In genomic region chr5:138867011-138867410, GRCh38 we compare ENCODE assay signal across 15 cellular contexts. TPM values are rescaled to one million over a fixed set of nuclear protein-coding genes. Genes with fewer than 3 reads are reported as not detected.
DNase-seq lines count a peak whose midpoint lies in the region; ATAC-seq and TF ChIP-seq lines count a peak whose summit lies in the region.
"Had no signal": no experiment of that assay in that cellular context is flagged by ENCODE, and none has a peak within 500 bp of the region (broad histone marks: within the 10 kb centered on the region; RNA-seq: fewer than 3 reads in every experiment).

No MANE protein-coding gene starts in this region.

- H3K4me1 ChIP-seq in IMR-90 (ENCODE audit: control insufficient read depth, insufficient read depth, low read length) (peaks cover 14% of the 10 kb centered on the region), foreskin keratinocyte (peaks cover 23% of the 10 kb centered on the region), stomach (peaks cover 21 to 36% (median 28%) of the 10 kb centered on the region in 4 donors)

- H4K8ac ChIP-seq in IMR-90 (ENCODE audit: low read depth in 2 of 2, low read length in 2 of 2) = no peak overlapping the region

- H3K27ac Mint-ChIP-seq in type B pancreatic cell = peak overlapping the region; percentile 67
- H3K27ac Mint-ChIP-seq: HFFc6 had no signal

- peaks cover 40 to 71% of the 10 kb centered on the region in 2 experiments for H3K79me1 ChIP-seq in IMR-90 (ENCODE audit: low read depth in 1 of 2, low read length in 2 of 2)

- no peak overlapping the region for H2BK15ac ChIP-seq in IMR-90 (ENCODE audit: low read depth, low read length)

- H2BK5ac ChIP-seq in IMR-90 (ENCODE audit: low read depth, low read length, poor library complexity, severe bottlenecking) = no peak overlapping the region

- peaks cover 56% of the 10 kb centered on the region for H4K20me1 ChIP-seq in IMR-90 (ENCODE audit: insufficient read depth, low read length)

- H3K18ac ChIP-seq in IMR-90 (ENCODE audit: low read depth, low read length) = no peak overlapping the region

- peaks cover 8% of the 10 kb centered on the region for H3K9me3 Mint-ChIP-seq in type B pancreatic cell

- ATAC-seq in IMR-90 (ENCODE audit: low read depth) = no peak
- ATAC-seq in foreskin keratinocyte = no peak

- BruUV-seq in IMR-90 (replicated peaks; lab: Mats Ljungman, UMichigan) = no TSS peak

- H3K27me3 Mint-ChIP-seq in type B pancreatic cell = no peaks in the 10 kb centered on the region

- H3K27me3 ChIP-seq in IMR-90 (ENCODE audit: control insufficient read depth, insufficient read depth, low read length) (no peaks in the 10 kb centered on the region), foreskin keratinocyte (no peaks in the 10 kb centered on the region), stomach (no peaks in the 10 kb centered on the region)
- H3K27me3 ChIP-seq: BLaER1 had no signal

- H3K36me3 Mint-ChIP-seq in type B pancreatic cell = peaks cover 35% of the 10 kb centered on the region

- TF ChIP-seq POLR2A in IMR-90 (IDR thresholded peaks at IDR 0.05; ENCODE audit: low read depth, low read length) (no peak), stomach (IDR thresholded peaks at IDR 0.05) (no peak)

- peaks cover 15% of the 10 kb centered on the region for H3K9me1 ChIP-seq in IMR-90 (ENCODE audit: insufficient read depth, low read length)

- intact Hi-C loops in IMR-90 (cut with micrococcal nuclease) (no loop called here), stomach (cut with DNase I; ENCODE audit: low total_unique reads) (no loop called here)

- DNase-seq in IMR-90 (no peak), dermis microvascular lymphatic vessel endothelial cell (ENCODE audit: low read depth in 2 of 2) (peak; percentile 36 to 66), foreskin keratinocyte (no peak), type B pancreatic cell (ENCODE audit: extremely low spot score, unreplicated experiment) (no peak), NCI-H2081 treated with DMSO at 0.1 percent for 48 hours (lab: John Stamatoyannopoulos, UW) (no peak), stomach (no peak), NCI-H2029 treated with DMSO at 0.1 percent for 48 hours (lab: John Stamatoyannopoulos, UW) (no peak)
- DNase-seq: 8988T, AML-193, DMS53, GF-D8, HCEC 1CT, HFFc6 had no signal

- TF ChIP-seq EP300 in stomach (IDR thresholded peaks at IDR 0.05) = no peak

- H4K5ac ChIP-seq in IMR-90 (ENCODE audit: low read depth, low read length) = no peak overlapping the region

- POLR2A ChIA-PET in IMR-90 (lab: Charles Lee; ENCODE audit: unreplicated experiment) = interaction anchor here (0.6 kb wide), 1 partner anchor 9 kb away, joined by 9 read pairs; no protein-coding TSS in a partner anchor

- no peak overlapping the region for H2BK20ac ChIP-seq in IMR-90 (ENCODE audit: low read depth, low read length)

- H3K23ac ChIP-seq in IMR-90 (ENCODE audit: low read depth, low read length) = peak overlapping the region; percentile 58; the same call in 1 of the 2 replicates

- H2AK9ac ChIP-seq in IMR-90 (replicated peaks; ENCODE audit: low read depth, low read length, poor library complexity) = no peak overlapping the region

- dilution Hi-C loops in IMR-90 (cut with HindIII; ENCODE audit: low sequenced_read_pairs, unreplicated experiment) = no loop called here

- H2BK120ac ChIP-seq in IMR-90 (ENCODE audit: low read depth, low read length) = no peak overlapping the region

- H3K4me3 ChIP-seq in IMR-90 (ENCODE audit: insufficient read depth, low read depth, low read length) (no peak overlapping the region), stomach (no peak overlapping the region)
- H3K4me3 ChIP-seq: BLaER1 had no signal

- TF ChIP-seq RAD21 in IMR-90 (IDR thresholded peaks at IDR 0.05; ENCODE audit: low read length) = no peak

- H3K27ac ChIP-seq in IMR-90 (ENCODE audit: insufficient read depth, low read length) (no peak overlapping the region), foreskin keratinocyte (no peak overlapping the region), stomach (no peak overlapping the region)
- H3K27ac ChIP-seq: BLaER1, HL-60 had no signal

- no peak overlapping the region for H3K4me3 Mint-ChIP-seq in type B pancreatic cell
- H3K4me3 Mint-ChIP-seq: HFFc6 had no signal

- CTCF ChIA-PET in IMR-90 (lab: Yijun Ruan, JAX) = no interaction called here

- peaks cover 52% of the 10 kb centered on the region for H3K4me1 Mint-ChIP-seq in type B pancreatic cell (ENCODE audit: unreplicated experiment)

- H3K9ac ChIP-seq in IMR-90 (ENCODE audit: low read depth, low read length) = no peak overlapping the region
- H3K9ac ChIP-seq: BLaER1 had no signal

- TF ChIP-seq CTCF in IMR-90 (conservative IDR thresholded peaks at IDR 0.05; ENCODE audit: low read depth, low read length) (no peak), foreskin keratinocyte (conservative IDR thresholded peaks at IDR 0.05) (peak; percentile 19), type B pancreatic cell (conservative IDR thresholded peaks at IDR 0.05) (no peak), stomach (IDR thresholded peaks at IDR 0.05) (no peak)

- H3K14ac ChIP-seq in IMR-90 (replicated peaks; ENCODE audit: low read depth, low read length) = no peak overlapping the region

- no peak overlapping the region for H2AFZ ChIP-seq in IMR-90 (replicated peaks; ENCODE audit: low read length, poor library complexity)

- H2AK5ac ChIP-seq in IMR-90 (ENCODE audit: low read depth, low read length) = no peak overlapping the region

- H3K36me3 ChIP-seq in IMR-90 (ENCODE audit: control insufficient read depth, insufficient read depth, low read length) (peaks cover 6% of the 10 kb centered on the region), stomach (peaks cover 0 to 16% (median 14%) of the 10 kb centered on the region in 4 donors)

- H3K56ac ChIP-seq in IMR-90 (ENCODE audit: extremely low read depth, insufficient read depth, low read length) = no peak overlapping the region

- H3K4ac ChIP-seq in IMR-90 (ENCODE audit: low read depth, low read length) = no peak overlapping the region; the same call in 1 of the 2 replicates

- H3K4me2 ChIP-seq in IMR-90 (ENCODE audit: low read depth, low read length) = no peak overlapping the region
- H3K4me2 ChIP-seq: BLaER1 had no signal

- WGBS in IMR-90 (ENCODE audit: extremely low coverage in 2 of 2, insufficient read length in 1 of 2), 2 experiments = 100% methylated on average over 1 of the region's 1 CpG; no CpG with 5 or more reads in 1 of the 2 experiments
- 89 to 100% (median 93%) methylated on average over 1 of the region's 1 CpG for WGBS in stomach, 5 donors

- no peak overlapping the region for H4K91ac ChIP-seq in IMR-90 (ENCODE audit: insufficient read depth, low read depth, low read length)

- in situ Hi-C loops in IMR-90 (cut with MboI; ENCODE audit: low sequenced_read_pairs) = no loop called here

- peaks cover 7% of the 10 kb centered on the region for H3K9me3 ChIP-seq in IMR-90 (ENCODE audit: control insufficient read depth, insufficient read depth, low read length)
- H3K9me3 ChIP-seq in stomach = peaks cover 4 to 14% (median 9%) of the 10 kb centered on the region in 4 donors

TF ChIP-seq in IMR-90, 13 proteins besides CTCF, POLR2A, EP300 and RAD21:
- TF ChIP-seq MAZ (IDR thresholded peaks at IDR 0.05; ENCODE audit: borderline replicate concordance, low read depth, low read length) = no peak
- TF ChIP-seq NFE2L2 (IDR thresholded peaks at IDR 0.05; ENCODE audit: low read depth, low read length) = no peak
- no peak for TF ChIP-seq MXI1 (IDR thresholded peaks at IDR 0.05; ENCODE audit: borderline replicate concordance, low read depth, low read length)
- no peak for TF ChIP-seq ELK1 (IDR thresholded peaks at IDR 0.05; ENCODE audit: borderline replicate concordance, low read depth, low read length)
- TF ChIP-seq BHLHE40 (IDR thresholded peaks at IDR 0.05; ENCODE audit: low read depth, low read length) = no peak
- TF ChIP-seq FOS (IDR thresholded peaks at IDR 0.05; ENCODE audit: low read depth, low read length) = no peak
- TF ChIP-seq, protein P1, sequence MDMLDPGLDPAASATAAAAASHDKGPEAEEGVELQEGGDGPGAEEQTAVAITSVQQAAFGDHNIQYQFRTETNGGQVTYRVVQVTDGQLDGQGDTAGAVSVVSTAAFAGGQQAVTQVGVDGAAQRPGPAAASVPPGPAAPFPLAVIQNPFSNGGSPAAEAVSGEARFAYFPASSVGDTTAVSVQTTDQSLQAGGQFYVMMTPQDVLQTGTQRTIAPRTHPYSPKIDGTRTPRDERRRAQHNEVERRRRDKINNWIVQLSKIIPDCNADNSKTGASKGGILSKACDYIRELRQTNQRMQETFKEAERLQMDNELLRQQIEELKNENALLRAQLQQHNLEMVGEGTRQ (IDR thresholded peaks at IDR 0.05; ENCODE audit: low read depth, low read length) = no peak
- TF ChIP-seq MAFK (IDR thresholded peaks at IDR 0.05; ENCODE audit: low read depth, low read length) = no peak
- no peak for TF ChIP-seq SMC3 (IDR thresholded peaks at IDR 0.05; ENCODE audit: low read depth, low read length)
- TF ChIP-seq RCOR1 (IDR thresholded peaks at IDR 0.05; ENCODE audit: insufficient replicate concordance, low read length) = no peak
- no peak for TF ChIP-seq CEBPB (IDR thresholded peaks at IDR 0.05; ENCODE audit: low read depth, low read length)
- TF ChIP-seq RFX5 (IDR thresholded peaks at IDR 0.05; ENCODE audit: low read depth, low read length) = no peak
- no peak for TF ChIP-seq CHD1 (IDR thresholded peaks at IDR 0.05; ENCODE audit: low read depth, low read length)

RNA-seq across cellular contexts. Expression of gene LRRTM2, which starts 8.1 kb away (rescaled TPM):
- total RNA-seq in IMR-90 (2012; rRNA removed) (1.9 and 2.0 TPM in 2 replicates), dermis microvascular lymphatic vessel endothelial cell (1.4 and 1.5 TPM in 2 replicates), foreskin keratinocyte (not detected in 2 replicates), type B pancreatic cell (ENCODE audit: low replicate concordance) (4.6 TPM in 1 of 2 replicates, not detected in the other), stomach (1 to 10 TPM in 1 of 5 donors, not detected in 4; 1.5 TPM)
- polyA plus RNA-seq in IMR-90 (2012; rRNA removed) (0.39 and 0.53 TPM in 2 replicates), foreskin keratinocyte (not detected in 2 replicates), stomach (under 1 TPM in 1 of 3 donors, not detected in 2; 0.15 TPM)
- 0.12 and 0.19 TPM in 2 replicates for polyA plus RNA-seq in IMR-90 (2012; cell fraction: cytosol; rRNA removed)
- polyA plus RNA-seq in IMR-90 (2012; cell fraction: nucleus; rRNA removed; ENCODE audit: low replicate concordance) = 0.07 and 0.57 TPM in 2 replicates

Comparison
In these comparisons a context has a peak if more than half of its experiments do, and no peak if none do; other contexts are left out.
1. DNase-seq: peak in dermis microvascular lymphatic vessel endothelial cell (2 of 2); none in IMR-90 (single experiment), foreskin keratinocyte (0 of 2), type B pancreatic cell (single experiment), NCI-H2081 treated with DMSO at 0.1 percent for 48 hours (single experiment), stomach (single experiment) and NCI-H2029 treated with DMSO at 0.1 percent for 48 hours (single experiment).